In the genomic region with DNA sequence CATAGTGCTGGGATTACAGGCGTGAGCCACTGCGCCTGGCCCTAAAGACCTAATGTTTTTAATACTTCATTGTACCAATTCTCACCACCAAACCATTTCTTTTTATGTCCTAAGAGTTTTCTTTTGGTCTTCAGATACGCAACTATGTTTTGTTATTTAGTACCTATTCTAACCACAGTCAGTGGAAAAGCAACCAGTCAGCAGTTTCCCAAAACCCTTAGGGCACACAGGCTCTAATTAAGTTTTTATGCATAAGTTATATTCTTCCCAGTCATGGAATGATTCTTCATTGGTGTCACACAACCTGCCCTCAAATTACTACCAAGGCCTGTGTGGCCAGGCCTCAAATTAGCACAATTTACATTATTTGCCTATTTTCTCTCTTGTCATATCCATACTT, we compare ENCODE assay signal across 1 cellular context.
TF ChIP-seq lines count a peak whose summit lies in the region.

No MANE protein-coding gene starts in this region.

TF ChIP-seq in A549, 52 proteins besides CTCF, POLR2A, EP300 and RAD21 (continued from another document):
- TF ChIP-seq, protein P1, sequence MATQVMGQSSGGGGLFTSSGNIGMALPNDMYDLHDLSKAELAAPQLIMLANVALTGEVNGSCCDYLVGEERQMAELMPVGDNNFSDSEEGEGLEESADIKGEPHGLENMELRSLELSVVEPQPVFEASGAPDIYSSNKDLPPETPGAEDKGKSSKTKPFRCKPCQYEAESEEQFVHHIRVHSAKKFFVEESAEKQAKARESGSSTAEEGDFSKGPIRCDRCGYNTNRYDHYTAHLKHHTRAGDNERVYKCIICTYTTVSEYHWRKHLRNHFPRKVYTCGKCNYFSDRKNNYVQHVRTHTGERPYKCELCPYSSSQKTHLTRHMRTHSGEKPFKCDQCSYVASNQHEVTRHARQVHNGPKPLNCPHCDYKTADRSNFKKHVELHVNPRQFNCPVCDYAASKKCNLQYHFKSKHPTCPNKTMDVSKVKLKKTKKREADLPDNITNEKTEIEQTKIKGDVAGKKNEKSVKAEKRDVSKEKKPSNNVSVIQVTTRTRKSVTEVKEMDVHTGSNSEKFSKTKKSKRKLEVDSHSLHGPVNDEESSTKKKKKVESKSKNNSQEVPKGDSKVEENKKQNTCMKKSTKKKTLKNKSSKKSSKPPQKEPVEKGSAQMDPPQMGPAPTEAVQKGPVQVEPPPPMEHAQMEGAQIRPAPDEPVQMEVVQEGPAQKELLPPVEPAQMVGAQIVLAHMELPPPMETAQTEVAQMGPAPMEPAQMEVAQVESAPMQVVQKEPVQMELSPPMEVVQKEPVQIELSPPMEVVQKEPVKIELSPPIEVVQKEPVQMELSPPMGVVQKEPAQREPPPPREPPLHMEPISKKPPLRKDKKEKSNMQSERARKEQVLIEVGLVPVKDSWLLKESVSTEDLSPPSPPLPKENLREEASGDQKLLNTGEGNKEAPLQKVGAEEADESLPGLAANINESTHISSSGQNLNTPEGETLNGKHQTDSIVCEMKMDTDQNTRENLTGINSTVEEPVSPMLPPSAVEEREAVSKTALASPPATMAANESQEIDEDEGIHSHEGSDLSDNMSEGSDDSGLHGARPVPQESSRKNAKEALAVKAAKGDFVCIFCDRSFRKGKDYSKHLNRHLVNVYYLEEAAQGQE (IDR thresholded peaks at IDR 0.05) = no peak
